In genomic region chr2:39436592-39437521, GRCh38 we compare ENCODE assay signal across 8 cellular contexts. TPM values are rescaled to one million over a fixed set of nuclear protein-coding genes. Genes with fewer than 3 reads are reported as not detected.
A peak's percentile ranks its signal among the peaks of the same experiment; 100 is the strongest.
DNase-seq lines count a peak whose midpoint lies in the region; ATAC-seq and TF ChIP-seq lines count a peak whose summit lies in the region.

Gene MAP4K3 (minus strand): TSS chr2:39437285. CDS start chr2:39436987, 298 bp downstream.

- H3K27me3 ChIP-seq in right atrium auricular region (no peaks in the 10 kb centered on the region), psoas muscle (ENCODE audit: insufficient read depth in 3 of 3, low read length in 2 of 3) (no peaks in the 10 kb centered on the region)

- H3K36me3 Mint-ChIP-seq in T-helper 17 cell (ENCODE audit: low read depth): peaks cover 2% of the 10 kb centered on the region

- 0% methylated on average over 72 to 109 of the region's 109 CpGs for WGBS in psoas muscle, 3 donors
- under 1% methylated on average over 108 of the region's 109 CpGs for WGBS in urinary bladder

- peak within 1 kb of the TSS; percentile 74 for H3K27ac Mint-ChIP-seq in T-helper 17 cell

- ATAC-seq in GM18498 (IDR thresholded peaks at IDR 0.05; ENCODE audit: unreplicated experiment): peak; percentile 80
- ATAC-seq in HG02884 (IDR thresholded peaks at IDR 0.05; ENCODE audit: unreplicated experiment): peak; percentile 74
- ATAC-seq in T-helper 17 cell: peak; percentile 65
- ATAC-seq in psoas muscle: peak; percentile 88 to 90 (median 88)

- no peaks in the 10 kb centered on the region for H3K36me3 ChIP-seq in right atrium auricular region
- no peaks in the 10 kb centered on the region for H3K36me3 ChIP-seq in psoas muscle (ENCODE audit: insufficient read depth in 1 of 2, low read depth in 1 of 2)
- H3K36me3 ChIP-seq in urinary bladder (ENCODE audit: insufficient read depth): no peaks in the 10 kb centered on the region

- TF ChIP-seq CTCF in right atrium auricular region (IDR thresholded peaks at IDR 0.05) (peak in 1 of 2 donors; percentile 12), psoas muscle (IDR thresholded peaks at IDR 0.05) (no peak)

- peaks cover 39% of the 10 kb centered on the region for H3K4me1 Mint-ChIP-seq in T-helper 17 cell

- H3K27me3 Mint-ChIP-seq in T-helper 17 cell: no peaks in the 10 kb centered on the region

- peaks cover 0 to 55% of the 10 kb centered on the region in 2 donors for H3K4me1 ChIP-seq in right atrium auricular region
- H3K4me1 ChIP-seq in psoas muscle: peaks cover 60% of the 10 kb centered on the region
- peaks cover 4% of the 10 kb centered on the region for H3K4me1 ChIP-seq in urinary bladder (ENCODE audit: insufficient read depth)

- H3K9me3 ChIP-seq in T-helper 17 cell (ENCODE audit: control insufficient read depth, low read length, poor library complexity, severe bottlenecking): no peaks in the 10 kb centered on the region
- H3K9me3 ChIP-seq in right atrium auricular region: no peaks in the 10 kb centered on the region
- no peaks in the 10 kb centered on the region for H3K9me3 ChIP-seq in psoas muscle

- H3K27ac ChIP-seq in angular gyrus (ENCODE audit: low read depth, low read length) (peak within 1 kb of the TSS; percentile 87), right atrium auricular region (peak within 1 kb of the TSS; percentile 98), psoas muscle (peak within 1 kb of the TSS; percentile 93), urinary bladder (ENCODE audit: low read depth) (peak within 1 kb of the TSS; percentile 95)

- H3K4me3 Mint-ChIP-seq in T-helper 17 cell: peak within 1 kb of the TSS; percentile 91

- peak; percentile 90 for DNase-seq in NCI-H1694 (lab: John Stamatoyannopoulos, UW)
- peak; percentile 36 to 66 (median 62) for DNase-seq in T-helper 17 cell
- peak; percentile 90 for DNase-seq in right atrium auricular region (ENCODE audit: low spot score)
- DNase-seq in psoas muscle: peak; percentile 93 to 96

- H3K4me3 ChIP-seq in right atrium auricular region: peak within 1 kb of the TSS; percentile 80 to 96
- peak within 1 kb of the TSS; percentile 85 for H3K4me3 ChIP-seq in psoas muscle
- peak within 1 kb of the TSS; percentile 93 for H3K4me3 ChIP-seq in urinary bladder (ENCODE audit: low read depth, low read length)

- intact Hi-C loops in psoas muscle (cut with DNase I): loop anchor here in 1 of 2 donors (1.0 to 5.0 kb wide), 4 partner anchors 35 to 260 kb away; no protein-coding TSS in a partner anchor

RNA-seq across cellular contexts. Expression of gene MAP4K3, which starts in this region (rescaled TPM):
- total RNA-seq in T-helper 17 cell (10 to 100 TPM; 18.8 to 19.7 TPM), right atrium auricular region (10 to 100 TPM; 26.2 to 28.9 TPM), psoas muscle (10 to 100 TPM; 31.0 to 47.7 (median 37.4) TPM), urinary bladder (208 TPM)
- polyA plus RNA-seq in psoas muscle (10 to 100 TPM in 2 of 3 donors, 1 to 10 TPM in 1; 8.4 to 23.8 (median 15.4) TPM), urinary bladder (18.1 TPM)

Comparison
In these comparisons a context has a peak if more than half of its experiments do, and no peak if none do; other contexts are left out.
1. Peak in every context shown above with its lines: DNase-seq, ATAC-seq, H3K4me3 ChIP-seq and H3K27ac ChIP-seq.